9 cellular contexts compared by ENCODE assay signal in genomic region chr5:17218353-17219005, GRCh38. TPM values are rescaled to one million over a fixed set of nuclear protein-coding genes. Genes with fewer than 3 reads are reported as not detected.
DNase-seq lines count a peak whose midpoint lies in the region; ATAC-seq, FAIRE-seq and TF ChIP-seq lines count a peak whose summit lies in the region.
"Had no signal": no experiment of that assay in that cellular context is flagged by ENCODE, and none has a peak within 500 bp of the region (broad histone marks: within the 10 kb centered on the region; RNA-seq: fewer than 3 reads in every experiment).

No MANE protein-coding gene starts in this region.

- no peak overlapping the region for H3K27ac Mint-ChIP-seq in activated CD4-positive, alpha-beta T cell treated with anti-CD3 and anti-CD28 coated beads for 36 hours
- H3K27ac Mint-ChIP-seq in activated CD8-positive, alpha-beta T cell treated with anti-CD3 and anti-CD28 coated beads for 36 hours, result no peak overlapping the region

- CTCF ChIA-PET in activated CD4-positive, alpha-beta T cell treated with anti-CD3 and anti-CD28 coated beads for 36 hours (lab: Charles Lee), result no interaction called here
- CTCF ChIA-PET in endothelial cell of umbilical vein (lab: Charles Lee), result interaction anchor here (0.7 to 6.2 kb wide), 2 partner anchors 1063 to 1085 kb away, joined by 3 to 333 read pairs; no protein-coding TSS in a partner anchor
- CTCF ChIA-PET in activated CD8-positive, alpha-beta T cell treated with anti-CD3 and anti-CD28 coated beads for 36 hours (lab: Charles Lee), result no interaction called here

- no peaks in the 10 kb centered on the region for H3K36me3 Mint-ChIP-seq in activated CD4-positive, alpha-beta T cell treated with anti-CD3 and anti-CD28 coated beads for 36 hours (ENCODE audit: low read depth)
- peaks cover 2% of the 10 kb centered on the region for H3K36me3 Mint-ChIP-seq in activated CD8-positive, alpha-beta T cell treated with anti-CD3 and anti-CD28 coated beads for 36 hours (ENCODE audit: low read depth)

- H3K27me3 ChIP-seq in endothelial cell of umbilical vein (ENCODE audit: control insufficient read depth in 2 of 2, insufficient read depth in 2 of 2, low read length in 2 of 2) (peaks cover 0 to 10% of the 10 kb centered on the region in 2 experiments), muscle layer of colon (ENCODE audit: control insufficient read depth in 1 of 2, insufficient read depth in 2 of 2, low read length in 2 of 2) (peaks cover 0 to 17% of the 10 kb centered on the region in 2 donors)

- H3K4me2 ChIP-seq in endothelial cell of umbilical vein (ENCODE audit: insufficient read depth, low read length), result peak overlapping the region; percentile 94

- POLR2A ChIA-PET in activated CD4-positive, alpha-beta T cell treated with anti-CD3 and anti-CD28 coated beads for 36 hours (lab: Charles Lee), result no interaction called here
- POLR2A ChIA-PET in endothelial cell of umbilical vein (lab: Charles Lee), result interaction anchor here (1.3 kb wide), 1 partner anchor 20 kb away, joined by 8 read pairs; no protein-coding TSS in a partner anchor
- POLR2A ChIA-PET in activated CD8-positive, alpha-beta T cell treated with anti-CD3 and anti-CD28 coated beads for 36 hours (lab: Charles Lee), result no interaction called here

- H3K4me1 ChIP-seq in endothelial cell of umbilical vein (ENCODE audit: control insufficient read depth, extremely low read depth, insufficient read depth, low read length), result peaks cover 24% of the 10 kb centered on the region
- H3K4me1 ChIP-seq in muscle layer of colon (ENCODE audit: insufficient read depth, low read length), result peaks cover 5% of the 10 kb centered on the region

- H3K9me3 ChIP-seq in endothelial cell of umbilical vein (replicated peaks; ENCODE audit: control insufficient read depth, insufficient read depth, low read length), result no peaks in the 10 kb centered on the region
- no peaks in the 10 kb centered on the region for H3K9me3 ChIP-seq in muscle layer of colon (ENCODE audit: low read length)

- TF ChIP-seq CTCF in endothelial cell of umbilical vein (IDR thresholded peaks at IDR 0.05; ENCODE audit: extremely low read depth in 1 of 2, insufficient read depth in 1 of 2, low read depth in 1 of 2, low read length in 2 of 2), result no peak
- TF ChIP-seq CTCF in activated CD8-positive, alpha-beta T cell treated with anti-CD3 and anti-CD28 coated beads for 36 hours (IDR thresholded peaks at IDR 0.05), result no peak

- TSS peak; percentile 64 for BruUV-seq in endothelial cell of umbilical vein (replicated peaks; lab: Mats Ljungman, UMichigan)

- intact Hi-C loops in activated CD4-positive, alpha-beta T cell treated with anti-CD3 and anti-CD28 coated beads for 36 hours (cut with DNase I, micrococcal nuclease), result no loop called here
- intact Hi-C loops in endothelial cell of umbilical vein (cut with micrococcal nuclease), result loop anchor here (1.0 to 2.0 kb wide), 3 partner anchors 20 to 62 kb away; no protein-coding TSS in a partner anchor
- intact Hi-C loops in activated CD8-positive, alpha-beta T cell treated with anti-CD3 and anti-CD28 coated beads for 36 hours (cut with micrococcal nuclease), result loop anchor here (5.0 kb wide), 1 partner anchor 1094 kb away; no protein-coding TSS in a partner anchor

- H2AFZ ChIP-seq in endothelial cell of umbilical vein (ENCODE audit: low read depth, low read length), result peak overlapping the region; percentile 91

- no peak for TF ChIP-seq POLR2A in endothelial cell of umbilical vein (IDR thresholded peaks at IDR 0.05; ENCODE audit: low read depth, low read length)

- H3K27me3 Mint-ChIP-seq in activated CD4-positive, alpha-beta T cell treated with anti-CD3 and anti-CD28 coated beads for 36 hours, result peaks cover 41% of the 10 kb centered on the region
- H3K27me3 Mint-ChIP-seq in activated CD8-positive, alpha-beta T cell treated with anti-CD3 and anti-CD28 coated beads for 36 hours, result peaks cover 48% of the 10 kb centered on the region

- H3K9ac ChIP-seq in endothelial cell of umbilical vein (replicated peaks; ENCODE audit: extremely low read depth, insufficient read depth, low read length) (peak overlapping the region; percentile 96), muscle layer of colon (ENCODE audit: low read length) (no peak overlapping the region)

- peak; percentile 79 for FAIRE-seq in endothelial cell of umbilical vein (lab: Jason Lieb, UNC)
- FAIRE-seq: frontal cortex had no signal

- H4K20me1 ChIP-seq in endothelial cell of umbilical vein (replicated peaks; ENCODE audit: control insufficient read depth, extremely low read depth, insufficient read depth, low read length), result no peaks in the 10 kb centered on the region

- DNase-seq in activated CD4-positive, alpha-beta T cell treated with anti-CD3 and anti-CD28 coated beads for 36 hours, result peak; percentile 10
- no peak for DNase-seq in activated CD4-positive, alpha-beta T cell treated with anti-CD3 and anti-CD28 coated beads, Interleukin-2, amount 50 U/mL, for 4 hours
- DNase-seq in RPMI7951 (ENCODE audit: low read depth) (peak; percentile 54), endothelial cell of umbilical vein (ENCODE audit: low read depth, low spot score) (peak; percentile 56), NCI-H1436 (lab: John Stamatoyannopoulos, UW) (no peak)
- DNase-seq in activated CD8-positive, alpha-beta T cell treated with anti-CD3 and anti-CD28 coated beads for 36 hours, result no peak

- H3K9me3 Mint-ChIP-seq in activated CD4-positive, alpha-beta T cell treated with anti-CD3 and anti-CD28 coated beads for 36 hours (ENCODE audit: low read depth), result no peaks in the 10 kb centered on the region
- H3K9me3 Mint-ChIP-seq in activated CD8-positive, alpha-beta T cell treated with anti-CD3 and anti-CD28 coated beads for 36 hours, result no peaks in the 10 kb centered on the region

- dilution Hi-C loops in endothelial cell of umbilical vein (cut with MboI; ENCODE audit: extremely low pct_ligation_motif_present, low sequenced_read_pairs), result no loop called here

- H3K79me2 ChIP-seq in endothelial cell of umbilical vein (ENCODE audit: control insufficient read depth, insufficient read depth, low read length), result peaks cover 60% of the 10 kb centered on the region

- no peak for ATAC-seq in activated CD4-positive, alpha-beta T cell treated with anti-CD3 and anti-CD28 coated beads for 36 hours
- ATAC-seq in HG02759 (IDR thresholded peaks at IDR 0.05; ENCODE audit: unreplicated experiment), result peak; percentile 35
- no peak for ATAC-seq in activated CD8-positive, alpha-beta T cell treated with anti-CD3 and anti-CD28 coated beads for 36 hours

- H3K4me3 ChIP-seq in endothelial cell of umbilical vein (replicated peaks in 1 of 3; ENCODE audit: insufficient read depth in 1 of 3, low read depth in 1 of 3, low read length in 3 of 3) (peak overlapping the region; percentile 87 to 99 (median 94)), muscle layer of colon (ENCODE audit: low read depth in 1 of 2, low read length in 2 of 2) (peak overlapping the region; percentile 47 to 73)

- H3K9me1 ChIP-seq in endothelial cell of umbilical vein (replicated peaks; ENCODE audit: control insufficient read depth, extremely low read depth, insufficient read depth, low read length), result no peaks in the 10 kb centered on the region

- H3K27ac ChIP-seq in endothelial cell of umbilical vein (ENCODE audit: insufficient read depth, low read depth, low read length) (peak overlapping the region; percentile 86), muscle layer of colon (ENCODE audit: low read depth, low read length) (no peak overlapping the region)

- H3K4me1 Mint-ChIP-seq in activated CD4-positive, alpha-beta T cell treated with anti-CD3 and anti-CD28 coated beads for 36 hours, result peaks cover 14% of the 10 kb centered on the region
- peaks cover 7% of the 10 kb centered on the region for H3K4me1 Mint-ChIP-seq in activated CD8-positive, alpha-beta T cell treated with anti-CD3 and anti-CD28 coated beads for 36 hours (ENCODE audit: low read depth)

- H3K36me3 ChIP-seq in endothelial cell of umbilical vein (ENCODE audit: control insufficient read depth in 2 of 2, extremely low read depth in 1 of 2, insufficient read depth in 2 of 2, low read length in 2 of 2) (no peaks in the 10 kb centered on the region), muscle layer of colon (ENCODE audit: insufficient read depth, low read length) (no peaks in the 10 kb centered on the region)

- H3K4me3 Mint-ChIP-seq in activated CD4-positive, alpha-beta T cell treated with anti-CD3 and anti-CD28 coated beads for 36 hours, result peak overlapping the region; percentile 28
- no peak overlapping the region for H3K4me3 Mint-ChIP-seq in activated CD8-positive, alpha-beta T cell treated with anti-CD3 and anti-CD28 coated beads for 36 hours

TF ChIP-seq in endothelial cell of umbilical vein, 7 proteins besides CTCF, POLR2A, EP300 and RAD21:
- no peak for TF ChIP-seq MYC (IDR thresholded peaks at IDR 0.05; ENCODE audit: low read depth, low read length)
- no peak for TF ChIP-seq EZH2 (IDR thresholded peaks at IDR 0.05; ENCODE audit: borderline replicate concordance, low read depth, low read length, severe bottlenecking)
- peak; percentile 18 for TF ChIP-seq GATA2 (IDR thresholded peaks at IDR 0.05; ENCODE audit: insufficient read depth, insufficient read length, low read depth, low read length)

RNA-seq across cellular contexts. Expression of gene BASP1, which starts 1.0 kb away (rescaled TPM):
- 1 to 10 TPM; 1.3 to 1.6 TPM for total RNA-seq in activated CD4-positive, alpha-beta T cell treated with anti-CD3 and anti-CD28 coated beads for 36 hours
- total RNA-seq in RPMI7951 (2014; rRNA removed; shearing (Covaris generic)), result 18.7 and 23.0 TPM in 2 replicates
- total RNA-seq in endothelial cell of umbilical vein, result 79.3 and 102 TPM in 2 replicates
- 58.5 and 69.4 TPM in 2 replicates for polyA plus RNA-seq in endothelial cell of umbilical vein
- polyA plus RNA-seq in endothelial cell of umbilical vein (2011; cell fraction: cytosol; rRNA removed), result 52.8 and 59.1 TPM in 2 replicates
- polyA plus RNA-seq in endothelial cell of umbilical vein (2011; cell fraction: nucleus; rRNA removed), result 16.5 and 27.1 TPM in 2 replicates
- polyA plus RNA-seq in endothelial cell of umbilical vein (2012), result 78.6 and 111 TPM in 2 replicates
- polyA minus RNA-seq in endothelial cell of umbilical vein, result 25.2 and 26.8 TPM in 2 replicates
- polyA minus RNA-seq in endothelial cell of umbilical vein (2011; cell fraction: cytosol; rRNA and poly(A)+ RNA removed), result 164 TPM
- 8.5 and 8.9 TPM in 2 replicates for polyA minus RNA-seq in endothelial cell of umbilical vein (2011; cell fraction: nucleus; rRNA and poly(A)+ RNA removed)
- under 1 TPM; 0.18 to 0.47 TPM for total RNA-seq in activated CD8-positive, alpha-beta T cell treated with anti-CD3 and anti-CD28 coated beads for 36 hours

Comparison
In these comparisons a context has a peak if more than half of its experiments do, and no peak if none do; other contexts are left out.
1. DNase-seq: peak in activated CD4-positive, alpha-beta T cell treated with anti-CD3 and anti-CD28 coated beads for 36 hours (single experiment), RPMI7951 (single experiment) and endothelial cell of umbilical vein (single experiment); none in activated CD4-positive, alpha-beta T cell treated with anti-CD3 and anti-CD28 coated beads, Interleukin-2, amount 50 U/mL, for 4 hours (0 of 2), NCI-H1436 (single experiment) and activated CD8-positive, alpha-beta T cell treated with anti-CD3 and anti-CD28 coated beads for 36 hours (single experiment).
2. intact Hi-C loops: an anchor here in endothelial cell of umbilical vein (1.0 to 2.0 kb wide) and activated CD8-positive, alpha-beta T cell treated with anti-CD3 and anti-CD28 coated beads for 36 hours (5.0 kb wide); none called in activated CD4-positive, alpha-beta T cell treated with anti-CD3 and anti-CD28 coated beads for 36 hours.